ENCODE assay signal across 22 cellular contexts in the genomic region with DNA sequence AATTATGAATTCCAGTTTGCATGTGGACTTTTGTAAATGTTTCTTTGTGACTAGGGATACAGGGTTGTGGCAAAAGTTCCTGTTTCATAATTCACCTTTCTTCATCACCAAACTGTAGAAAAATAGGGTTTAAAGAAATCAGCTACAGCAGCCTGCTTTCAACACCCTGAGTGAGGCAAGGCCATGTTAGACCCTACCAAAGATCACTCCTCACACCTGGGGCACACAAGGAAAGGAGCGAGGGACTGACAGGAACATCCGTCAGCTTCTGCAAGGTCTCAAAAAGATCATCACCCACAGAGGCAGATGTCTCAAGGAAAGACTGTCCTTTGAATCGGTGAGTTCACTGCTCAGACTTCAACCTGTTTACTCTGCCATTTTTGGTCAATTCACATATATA. TPM values are rescaled to one million over a fixed set of nuclear protein-coding genes. Genes with fewer than 3 reads are reported as not detected.
"Had no signal": no experiment of that assay in that cellular context is flagged by ENCODE, and none has a peak within 500 bp of the region (broad histone marks: within the 10 kb centered on the region; RNA-seq: fewer than 3 reads in every experiment).

No MANE protein-coding gene starts in this region.

- H3K9me3 ChIP-seq: esophagus muscularis mucosa, gastrocnemius medialis, left ventricle myocardium inferior, lower lobe of right lung, ovary, tibial artery, upper lobe of left lung, uterus had no signal

- H3K4me3 ChIP-seq: esophagus muscularis mucosa, gastrocnemius medialis, left ventricle myocardium inferior, lower lobe of right lung, ovary, tibial artery, upper lobe of left lung, uterus had no signal

- H3K27ac Mint-ChIP-seq: dendritic cell treated with granulocyte-macrophage colony-stimulating factor and Interleukin-4, amounts not matched to agents 40 ng/mL and 50 ng/mL, for 4 days; effector memory CD8-positive, alpha-beta T cell; immature natural killer cell; memory B cell; mesothelial cell of epicardium; natural killer cell had no signal

- FAIRE-seq: keratinocyte, small intestine had no signal

- H3K4me3 Mint-ChIP-seq: dendritic cell treated with granulocyte-macrophage colony-stimulating factor and Interleukin-4, amounts not matched to agents 40 ng/mL and 50 ng/mL, for 4 days; effector memory CD8-positive, alpha-beta T cell; immature natural killer cell; memory B cell; mesothelial cell of epicardium; natural killer cell; neural crest cell; stimulated activated naive CD8-positive, alpha-beta T cell treated with anti-CD3 and anti-CD28 coated beads, Interleukin-15, Interleukin-2, amounts not matched to agents 100 ng/mL and 50 ng/mL, for 24 hours had no signal

- H3K9me3 Mint-ChIP-seq: dendritic cell treated with granulocyte-macrophage colony-stimulating factor and Interleukin-4, amounts not matched to agents 40 ng/mL and 50 ng/mL, for 4 days; effector memory CD8-positive, alpha-beta T cell; immature natural killer cell; memory B cell; mesothelial cell of epicardium; natural killer cell; neural crest cell; stimulated activated naive CD8-positive, alpha-beta T cell treated with anti-CD3 and anti-CD28 coated beads, Interleukin-15, Interleukin-2, amounts not matched to agents 100 ng/mL and 50 ng/mL, for 24 hours had no signal

- H3K27me3 ChIP-seq: esophagus muscularis mucosa, gastrocnemius medialis, ovary, tibial artery, upper lobe of left lung, uterus had no signal

- ATAC-seq: effector memory CD8-positive, alpha-beta T cell; gastrocnemius medialis; lower lobe of right lung; natural killer cell; right cardiac atrium had no signal

- H3K4me1 Mint-ChIP-seq: immature natural killer cell, mesothelial cell of epicardium, natural killer cell, neural crest cell had no signal

- H3K4me1 ChIP-seq: esophagus muscularis mucosa, gastrocnemius medialis, left ventricle myocardium inferior, lower lobe of right lung, tibial artery, upper lobe of left lung, uterus had no signal

- H3K36me3 Mint-ChIP-seq: immature natural killer cell, memory B cell, mesothelial cell of epicardium, natural killer cell had no signal

- H3K27ac ChIP-seq: epithelial cell of prostate, esophagus muscularis mucosa, gastrocnemius medialis, left ventricle myocardium inferior, lower lobe of right lung, ovary, tibial artery, uterus had no signal

- DNase-seq: effector memory CD8-positive, alpha-beta T cell; gastrocnemius medialis; immature natural killer cell; left ventricle myocardium inferior; lower lobe of right lung; natural killer cell; nucleus accumbens; ovary; right cardiac atrium; small intestine; stimulated activated CD4-positive, alpha-beta T cell treated with anti-CD3 and anti-CD28 coated beads, Interleukin-2, amount 100 ng/mL, for 48 hours; tibial artery; upper lobe of left lung; uterus had no signal

- H3K36me3 ChIP-seq: esophagus muscularis mucosa, gastrocnemius medialis, left ventricle myocardium inferior, lower lobe of right lung, ovary, tibial artery, upper lobe of left lung, uterus had no signal

- H3K27me3 Mint-ChIP-seq: dendritic cell treated with granulocyte-macrophage colony-stimulating factor and Interleukin-4, amounts not matched to agents 40 ng/mL and 50 ng/mL, for 4 days; effector memory CD8-positive, alpha-beta T cell had no signal

RNA-seq across cellular contexts. Expression of gene STX11, which starts 10.5 kb away (rescaled TPM):
- total RNA-seq: neural crest cell had no signal
